In the genomic region with DNA sequence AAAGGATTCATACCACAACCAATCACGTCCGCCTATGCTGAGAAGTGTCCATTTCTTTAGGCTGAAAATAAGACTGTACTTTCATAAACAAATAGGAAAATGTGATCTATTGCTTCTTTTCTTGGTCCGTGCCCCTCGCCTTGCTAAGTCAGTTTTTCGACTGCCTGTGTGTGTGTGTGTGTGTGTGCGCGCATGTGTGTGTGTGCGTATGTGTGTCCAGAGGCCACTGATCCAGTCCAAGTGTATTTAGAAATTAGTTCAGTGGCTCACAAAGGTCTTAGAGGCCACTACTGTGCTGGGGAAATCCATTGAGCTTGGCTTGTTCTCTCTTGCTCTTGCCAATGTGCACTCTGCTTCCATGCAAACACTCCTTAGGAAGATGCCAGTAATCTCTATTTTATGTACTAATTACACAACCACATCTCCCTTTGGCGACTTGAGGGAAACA, we compare ENCODE assay signal across 2 cellular contexts.
A peak's percentile ranks its signal among the peaks of the same experiment; 100 is the strongest.
TF ChIP-seq lines count a peak whose summit lies in the region.

No MANE protein-coding gene starts in this region.

TF ChIP-seq in HEK293, 187 proteins besides CTCF, POLR2A, EP300 and RAD21 (continued from another document):
- TF ChIP-seq ZSCAN4 (tag by site-specific recombination; IDR thresholded peaks at IDR 0.05) = 0 out of 2 replicates have a peak, but pooled peaks have one; percentile 50

TF ChIP-seq in HEK293T, 16 proteins besides CTCF, POLR2A, EP300 and RAD21 (continued from another document):
- no peak for TF ChIP-seq LEF1 (IDR thresholded peaks at IDR 0.05; ENCODE audit: borderline replicate concordance)
- TF ChIP-seq, protein P1, sequence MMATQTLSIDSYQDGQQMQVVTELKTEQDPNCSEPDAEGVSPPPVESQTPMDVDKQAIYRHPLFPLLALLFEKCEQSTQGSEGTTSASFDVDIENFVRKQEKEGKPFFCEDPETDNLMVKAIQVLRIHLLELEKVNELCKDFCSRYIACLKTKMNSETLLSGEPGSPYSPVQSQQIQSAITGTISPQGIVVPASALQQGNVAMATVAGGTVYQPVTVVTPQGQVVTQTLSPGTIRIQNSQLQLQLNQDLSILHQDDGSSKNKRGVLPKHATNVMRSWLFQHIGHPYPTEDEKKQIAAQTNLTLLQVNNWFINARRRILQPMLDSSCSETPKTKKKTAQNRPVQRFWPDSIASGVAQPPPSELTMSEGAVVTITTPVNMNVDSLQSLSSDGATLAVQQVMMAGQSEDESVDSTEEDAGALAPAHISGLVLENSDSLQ (IDR thresholded peaks at IDR 0.05) = no peak
- no peak for TF ChIP-seq SUZ12 (IDR thresholded peaks at IDR 0.05)
- TF ChIP-seq TARDBP (IDR thresholded peaks at IDR 0.05) = no peak
- no peak for TF ChIP-seq NFRKB (IDR thresholded peaks at IDR 0.05)
- TF ChIP-seq HDGF (IDR thresholded peaks at IDR 0.05; ENCODE audit: borderline replicate concordance) = no peak
- no peak for TF ChIP-seq BHLHE40 (IDR thresholded peaks at IDR 0.05; ENCODE audit: borderline replicate concordance)
